Comparison of ENCODE assay signal across 1 cellular context in the genomic region with DNA sequence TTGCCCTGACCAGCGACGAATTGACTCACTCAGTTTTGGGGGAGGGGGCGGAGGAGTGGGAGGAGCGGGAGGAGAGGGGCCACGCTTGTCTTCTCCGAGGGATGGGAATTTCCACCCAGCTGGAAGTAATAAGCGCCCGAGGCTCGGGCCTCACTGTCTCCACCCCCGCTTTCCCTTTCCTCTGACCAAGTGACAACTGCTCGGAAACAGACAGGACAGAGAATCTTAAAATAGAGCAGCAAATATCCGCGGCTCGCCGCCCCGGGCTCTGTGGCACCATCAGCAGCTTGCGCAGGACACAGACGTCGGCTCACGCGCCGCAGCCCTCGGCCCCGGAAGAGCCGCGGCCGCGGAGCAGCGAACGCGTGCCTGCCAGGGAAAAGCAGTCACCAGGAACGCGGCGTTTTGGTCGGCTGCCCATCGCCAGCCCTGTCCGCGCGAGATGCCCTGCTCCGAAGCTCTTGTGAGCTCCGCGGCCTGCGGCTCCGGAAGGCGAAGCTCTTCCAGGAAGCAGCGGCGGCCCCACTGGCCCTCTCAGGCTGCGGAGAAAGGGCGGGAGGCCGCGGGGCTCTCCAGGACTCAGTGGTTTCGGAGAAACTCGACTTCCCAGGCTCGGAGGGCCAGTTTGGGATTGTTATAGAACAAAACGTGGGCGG.
TF ChIP-seq lines count a peak whose summit lies in the region.

No MANE protein-coding gene starts in this region.

TF ChIP-seq in K562, 482 proteins besides CTCF, POLR2A, EP300 and RAD21 (continued from another document and continues in another):
- TF ChIP-seq, protein P1, sequence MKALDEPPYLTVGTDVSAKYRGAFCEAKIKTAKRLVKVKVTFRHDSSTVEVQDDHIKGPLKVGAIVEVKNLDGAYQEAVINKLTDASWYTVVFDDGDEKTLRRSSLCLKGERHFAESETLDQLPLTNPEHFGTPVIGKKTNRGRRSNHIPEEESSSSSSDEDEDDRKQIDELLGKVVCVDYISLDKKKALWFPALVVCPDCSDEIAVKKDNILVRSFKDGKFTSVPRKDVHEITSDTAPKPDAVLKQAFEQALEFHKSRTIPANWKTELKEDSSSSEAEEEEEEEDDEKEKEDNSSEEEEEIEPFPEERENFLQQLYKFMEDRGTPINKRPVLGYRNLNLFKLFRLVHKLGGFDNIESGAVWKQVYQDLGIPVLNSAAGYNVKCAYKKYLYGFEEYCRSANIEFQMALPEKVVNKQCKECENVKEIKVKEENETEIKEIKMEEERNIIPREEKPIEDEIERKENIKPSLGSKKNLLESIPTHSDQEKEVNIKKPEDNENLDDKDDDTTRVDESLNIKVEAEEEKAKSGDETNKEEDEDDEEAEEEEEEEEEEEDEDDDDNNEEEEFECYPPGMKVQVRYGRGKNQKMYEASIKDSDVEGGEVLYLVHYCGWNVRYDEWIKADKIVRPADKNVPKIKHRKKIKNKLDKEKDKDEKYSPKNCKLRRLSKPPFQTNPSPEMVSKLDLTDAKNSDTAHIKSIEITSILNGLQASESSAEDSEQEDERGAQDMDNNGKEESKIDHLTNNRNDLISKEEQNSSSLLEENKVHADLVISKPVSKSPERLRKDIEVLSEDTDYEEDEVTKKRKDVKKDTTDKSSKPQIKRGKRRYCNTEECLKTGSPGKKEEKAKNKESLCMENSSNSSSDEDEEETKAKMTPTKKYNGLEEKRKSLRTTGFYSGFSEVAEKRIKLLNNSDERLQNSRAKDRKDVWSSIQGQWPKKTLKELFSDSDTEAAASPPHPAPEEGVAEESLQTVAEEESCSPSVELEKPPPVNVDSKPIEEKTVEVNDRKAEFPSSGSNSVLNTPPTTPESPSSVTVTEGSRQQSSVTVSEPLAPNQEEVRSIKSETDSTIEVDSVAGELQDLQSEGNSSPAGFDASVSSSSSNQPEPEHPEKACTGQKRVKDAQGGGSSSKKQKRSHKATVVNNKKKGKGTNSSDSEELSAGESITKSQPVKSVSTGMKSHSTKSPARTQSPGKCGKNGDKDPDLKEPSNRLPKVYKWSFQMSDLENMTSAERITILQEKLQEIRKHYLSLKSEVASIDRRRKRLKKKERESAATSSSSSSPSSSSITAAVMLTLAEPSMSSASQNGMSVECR (CRISPR knock-in tag; IDR thresholded peaks at IDR 0.05): no peak
- TF ChIP-seq, protein P2, sequence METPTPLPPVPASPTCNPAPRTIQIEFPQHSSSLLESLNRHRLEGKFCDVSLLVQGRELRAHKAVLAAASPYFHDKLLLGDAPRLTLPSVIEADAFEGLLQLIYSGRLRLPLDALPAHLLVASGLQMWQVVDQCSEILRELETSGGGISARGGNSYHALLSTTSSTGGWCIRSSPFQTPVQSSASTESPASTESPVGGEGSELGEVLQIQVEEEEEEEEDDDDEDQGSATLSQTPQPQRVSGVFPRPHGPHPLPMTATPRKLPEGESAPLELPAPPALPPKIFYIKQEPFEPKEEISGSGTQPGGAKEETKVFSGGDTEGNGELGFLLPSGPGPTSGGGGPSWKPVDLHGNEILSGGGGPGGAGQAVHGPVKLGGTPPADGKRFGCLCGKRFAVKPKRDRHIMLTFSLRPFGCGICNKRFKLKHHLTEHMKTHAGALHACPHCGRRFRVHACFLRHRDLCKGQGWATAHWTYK (CRISPR knock-in tag; IDR thresholded peaks at IDR 0.05): peak; percentile 82
- TF ChIP-seq BHLHE40 (IDR thresholded peaks at IDR 0.05; ENCODE audit: low read length) (no peak), ZNF785 (CRISPR knock-in tag; IDR thresholded peaks at IDR 0.05) (no peak), CBFA2T3 (IDR thresholded peaks at IDR 0.05) (no peak), DDX20 (tag; IDR thresholded peaks at IDR 0.05; ENCODE audit: low read depth) (no peak), CBFA2T2 (conservative IDR thresholded peaks at IDR 0.05) (no peak), MAZ (CRISPR knock-in tag; conservative IDR thresholded peaks at IDR 0.05 in 1 of 2, IDR thresholded peaks at IDR 0.05 in 1 of 2) (peak; percentile 63 to 64), DMBX1 (CRISPR knock-in tag; IDR thresholded peaks at IDR 0.05; ENCODE audit: borderline replicate concordance) (no peak), MTA1 (IDR thresholded peaks at IDR 0.05; ENCODE audit: borderline replicate concordance) (no peak; the same call in 1 of the 2 replicates), ZNF589 (CRISPR knock-in tag; IDR thresholded peaks at IDR 0.05; ENCODE audit: low read depth) (peak; percentile 40; the same call in 1 of the 2 replicates), HDGF (IDR thresholded peaks at IDR 0.05) (no peak), TAF1 (IDR thresholded peaks at IDR 0.05; ENCODE audit: control insufficient read depth, extremely low read depth, insufficient read depth, low read length, severe bottlenecking) (no peak), GMEB1 (CRISPR knock-in tag; IDR thresholded peaks at IDR 0.05) (no peak), ZNF311 (CRISPR knock-in tag; IDR thresholded peaks at IDR 0.05) (peak; percentile 70; the same call in 1 of the 2 replicates), NR0B1 (IDR thresholded peaks at IDR 0.05; ENCODE audit: partially characterized antibody) (no peak), NR2C1 (IDR thresholded peaks at IDR 0.05) (no peak), NR2C1 (tag; IDR thresholded peaks at IDR 0.05) (no peak), ZHX1 (conservative IDR thresholded peaks at IDR 0.05; ENCODE audit: low read length) (no peak), SETDB1 (IDR thresholded peaks at IDR 0.05; ENCODE audit: low read length) (no peak), DPF2 (IDR thresholded peaks at IDR 0.05) (no peak), TEAD1 (CRISPR knock-in tag; IDR thresholded peaks at IDR 0.05) (no peak), NRF1 (conservative IDR thresholded peaks at IDR 0.05 in 1 of 2, IDR thresholded peaks at IDR 0.05 in 1 of 2) (peak; percentile 81 to 83), ZNF239 (CRISPR knock-in tag; IDR thresholded peaks at IDR 0.05) (no peak), YY1 (IDR thresholded peaks at IDR 0.05; ENCODE audit: borderline replicate concordance in 1 of 3, control insufficient read depth in 1 of 3, extremely low read depth in 1 of 3, insufficient read depth in 3 of 3, insufficient read length in 1 of 3, insufficient replicate concordance in 2 of 3, low read depth in 1 of 3, low read length in 2 of 3) (peak in 1 of 3 experiments; percentile 16), PBX2 (CRISPR knock-in tag; IDR thresholded peaks at IDR 0.05; ENCODE audit: low read depth) (no peak), PBX2 (tag; conservative IDR thresholded peaks at IDR 0.05; ENCODE audit: low read depth) (no peak), NR4A1 (CRISPR knock-in tag; IDR thresholded peaks at IDR 0.05) (no peak), NR4A1 (tag; IDR thresholded peaks at IDR 0.05) (peak; percentile 80; the same call in 1 of the 2 replicates), POLR3G (IDR thresholded peaks at IDR 0.05; ENCODE audit: extremely low read depth, insufficient read length, insufficient replicate concordance) (no peak), ETV5 (CRISPR knock-in tag; IDR thresholded peaks at IDR 0.05; ENCODE audit: low read depth) (0 out of 2 replicates have a peak, but pooled peaks have one; percentile 25), HES1 (IDR thresholded peaks at IDR 0.05; ENCODE audit: low read depth) (no peak), NR2C2 (CRISPR knock-in tag; IDR thresholded peaks at IDR 0.05) (no peak), NR2C2 (tag; IDR thresholded peaks at IDR 0.05) (peak; percentile 27; the same call in 1 of the 2 replicates), ETV1 (tag; conservative IDR thresholded peaks at IDR 0.05; ENCODE audit: low read depth) (no peak)
- TF ChIP-seq, protein P3, sequence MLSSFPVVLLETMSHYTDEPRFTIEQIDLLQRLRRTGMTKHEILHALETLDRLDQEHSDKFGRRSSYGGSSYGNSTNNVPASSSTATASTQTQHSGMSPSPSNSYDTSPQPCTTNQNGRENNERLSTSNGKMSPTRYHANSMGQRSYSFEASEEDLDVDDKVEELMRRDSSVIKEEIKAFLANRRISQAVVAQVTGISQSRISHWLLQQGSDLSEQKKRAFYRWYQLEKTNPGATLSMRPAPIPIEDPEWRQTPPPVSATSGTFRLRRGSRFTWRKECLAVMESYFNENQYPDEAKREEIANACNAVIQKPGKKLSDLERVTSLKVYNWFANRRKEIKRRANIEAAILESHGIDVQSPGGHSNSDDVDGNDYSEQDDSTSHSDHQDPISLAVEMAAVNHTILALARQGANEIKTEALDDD (IDR thresholded peaks at IDR 0.05): no peak
- TF ChIP-seq, protein P4, sequence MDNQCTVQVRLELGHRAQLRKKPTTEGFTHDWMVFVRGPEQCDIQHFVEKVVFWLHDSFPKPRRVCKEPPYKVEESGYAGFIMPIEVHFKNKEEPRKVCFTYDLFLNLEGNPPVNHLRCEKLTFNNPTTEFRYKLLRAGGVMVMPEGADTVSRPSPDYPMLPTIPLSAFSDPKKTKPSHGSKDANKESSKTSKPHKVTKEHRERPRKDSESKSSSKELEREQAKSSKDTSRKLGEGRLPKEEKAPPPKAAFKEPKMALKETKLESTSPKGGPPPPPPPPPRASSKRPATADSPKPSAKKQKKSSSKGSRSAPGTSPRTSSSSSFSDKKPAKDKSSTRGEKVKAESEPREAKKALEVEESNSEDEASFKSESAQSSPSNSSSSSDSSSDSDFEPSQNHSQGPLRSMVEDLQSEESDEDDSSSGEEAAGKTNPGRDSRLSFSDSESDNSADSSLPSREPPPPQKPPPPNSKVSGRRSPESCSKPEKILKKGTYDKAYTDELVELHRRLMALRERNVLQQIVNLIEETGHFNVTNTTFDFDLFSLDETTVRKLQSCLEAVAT (IDR thresholded peaks at IDR 0.05): no peak
- TF ChIP-seq, protein P5, sequence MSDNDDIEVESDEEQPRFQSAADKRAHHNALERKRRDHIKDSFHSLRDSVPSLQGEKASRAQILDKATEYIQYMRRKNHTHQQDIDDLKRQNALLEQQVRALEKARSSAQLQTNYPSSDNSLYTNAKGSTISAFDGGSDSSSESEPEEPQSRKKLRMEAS (CRISPR knock-in tag; IDR thresholded peaks at IDR 0.05): peak; percentile 34; the same call in 1 of the 2 replicates
